ENCODE assay signal across 13 cellular contexts in genomic region chr16:89822188-89823086, GRCh38. TPM values are rescaled to one million over a fixed set of nuclear protein-coding genes. Genes with fewer than 3 reads are reported as not detected.
DNase-seq lines count a peak whose midpoint lies in the region; ATAC-seq and TF ChIP-seq lines count a peak whose summit lies in the region.
"Had no signal": no experiment of that assay in that cellular context is flagged by ENCODE, and none has a peak within 500 bp of the region (broad histone marks: within the 10 kb centered on the region; RNA-seq: fewer than 3 reads in every experiment).

No MANE protein-coding gene starts in this region.

- H3K36me3 ChIP-seq in GM23338 (ENCODE audit: insufficient read depth) (no peaks in the 10 kb centered on the region), neural progenitor cell (no peaks in the 10 kb centered on the region), left ventricle myocardium inferior (no peaks in the 10 kb centered on the region)

- H3K9me3 Mint-ChIP-seq in GM23338: peaks cover 14% of the 10 kb centered on the region; the same call in 2 of the 3 replicates
- H3K9me3 Mint-ChIP-seq in neural progenitor cell: peaks cover 12% of the 10 kb centered on the region
- H3K9me3 Mint-ChIP-seq: activated naive CD8-positive, alpha-beta T cell treated with anti-CD3 and anti-CD28 coated beads, Interleukin-2, amount 10 ng/mL, durations not matched to agents 7 days and 5 days had no signal

- H3K9me2 ChIP-seq in GM23338 (ENCODE audit: insufficient read depth): no peaks in the 10 kb centered on the region

- H3K4me3 Mint-ChIP-seq in GM23338 (no peak overlapping the region), neural progenitor cell (peak overlapping the region; percentile 21)
- H3K4me3 Mint-ChIP-seq: activated CD8-positive, alpha-beta memory T cell treated with anti-CD3 and anti-CD28 coated beads, Interleukin-2, amount 10 ng/mL, durations not matched to agents 7 days and 5 days; activated naive CD8-positive, alpha-beta T cell treated with anti-CD3 and anti-CD28 coated beads, Interleukin-2, amount 10 ng/mL, durations not matched to agents 7 days and 5 days had no signal

- intact Hi-C loops in left ventricle myocardium inferior (cut with micrococcal nuclease): no loop called here

- no peak overlapping the region for H3K9ac ChIP-seq in neural progenitor cell

- no peaks in the 10 kb centered on the region; the same call in 1 of the 2 replicates for H3K79me2 ChIP-seq in GM23338 (replicated peaks; ENCODE audit: insufficient read depth)
- no peaks in the 10 kb centered on the region for H3K79me2 ChIP-seq in neural progenitor cell (ENCODE audit: low read depth)

- H3K27ac ChIP-seq in GM23338 (ENCODE audit: low read depth) (no peak overlapping the region), neural progenitor cell (no peak overlapping the region), left ventricle myocardium inferior (replicated peaks) (no peak overlapping the region)
- H3K27ac ChIP-seq: coronary artery, testis had no signal

- H3K27me3 Mint-ChIP-seq in GM23338 (ENCODE audit: insufficient read depth, low read depth, poor library complexity): peaks cover 23% of the 10 kb centered on the region
- H3K27me3 Mint-ChIP-seq in neural progenitor cell (ENCODE audit: insufficient read depth, low read depth): peaks cover 8% of the 10 kb centered on the region

- H3K9me3 ChIP-seq in neural progenitor cell (ENCODE audit: low read depth): no peaks in the 10 kb centered on the region
- no peaks in the 10 kb centered on the region for H3K9me3 ChIP-seq in left ventricle myocardium inferior (replicated peaks)
- H3K9me3 ChIP-seq: testis had no signal

- peak overlapping the region; percentile 57; the same call in 1 of the 2 replicates for H3K4me2 ChIP-seq in GM23338
- peak overlapping the region; percentile 16 for H3K4me2 ChIP-seq in neural progenitor cell

- H3K36me3 Mint-ChIP-seq in GM23338 (ENCODE audit: low read depth) (peaks cover 26% of the 10 kb centered on the region), neural progenitor cell (peaks cover 9% of the 10 kb centered on the region)
- H3K36me3 Mint-ChIP-seq: activated CD8-positive, alpha-beta memory T cell treated with anti-CD3 and anti-CD28 coated beads, Interleukin-2, amount 10 ng/mL, durations not matched to agents 7 days and 5 days; activated naive CD8-positive, alpha-beta T cell treated with anti-CD3 and anti-CD28 coated beads, Interleukin-2, amount 10 ng/mL, durations not matched to agents 7 days and 5 days had no signal

- H3K27ac Mint-ChIP-seq in GM23338 (no peak overlapping the region), neural progenitor cell (peak overlapping the region; percentile 85)
- H3K27ac Mint-ChIP-seq: activated CD8-positive, alpha-beta memory T cell treated with anti-CD3 and anti-CD28 coated beads, Interleukin-2, amount 10 ng/mL, durations not matched to agents 7 days and 5 days; activated naive CD8-positive, alpha-beta T cell treated with anti-CD3 and anti-CD28 coated beads, Interleukin-2, amount 10 ng/mL, durations not matched to agents 7 days and 5 days had no signal

- H3K4me1 ChIP-seq in GM23338 (ENCODE audit: insufficient read depth): peaks cover 15% of the 10 kb centered on the region
- H3K4me1 ChIP-seq in neural progenitor cell: peaks cover 12% of the 10 kb centered on the region
- H3K4me1 ChIP-seq in left ventricle myocardium inferior: peaks cover 15% of the 10 kb centered on the region

- peaks cover 3% of the 10 kb centered on the region; the same call in 1 of the 2 replicates for H4K20me1 ChIP-seq in GM23338 (replicated peaks; ENCODE audit: insufficient read depth)
- H4K20me1 ChIP-seq in neural progenitor cell (ENCODE audit: low read depth): peaks cover 9% of the 10 kb centered on the region

- no peak overlapping the region for H3K4me3 ChIP-seq in GM23338
- H3K4me3 ChIP-seq in choroid plexus epithelial cell (ENCODE audit: low read depth, low read length): no peak overlapping the region
- H3K4me3 ChIP-seq in neural progenitor cell: no peak overlapping the region
- H3K4me3 ChIP-seq in left ventricle myocardium inferior: no peak overlapping the region
- H3K4me3 ChIP-seq: coronary artery, testis had no signal

- H2AFZ ChIP-seq in GM23338: no peak overlapping the region
- no peak overlapping the region for H2AFZ ChIP-seq in neural progenitor cell (replicated peaks)

- H3K4me1 Mint-ChIP-seq in GM23338: peaks cover 26% of the 10 kb centered on the region; the same call in 2 of the 3 replicates
- peaks cover 31% of the 10 kb centered on the region for H3K4me1 Mint-ChIP-seq in neural progenitor cell

- peaks cover 5% of the 10 kb centered on the region; the same call in 1 of the 2 replicates for H3F3A ChIP-seq in GM23338 (replicated peaks; ENCODE audit: low read depth)
- H3F3A ChIP-seq in neural progenitor cell (ENCODE audit: low read depth): peaks cover 14% of the 10 kb centered on the region

- DNase-seq in GM23338 (ENCODE audit: low spot score) (no peak), NCI-H2171 (lab: John Stamatoyannopoulos, UW) (peak; percentile 29), choroid plexus epithelial cell (ENCODE audit: low read depth) (peak; percentile 33), neural progenitor cell (ENCODE audit: low spot score) (peak; percentile 44), dedifferentiated amniotic fluid mesenchymal stem cell (ENCODE audit: extremely low spot score) (no peak), hypothalamus (lab: John Stamatoyannopoulos, UW) (no peak), left ventricle myocardium inferior (no peak)
- no peak for DNase-seq in stimulated activated naive CD4-positive, alpha-beta T cell (lab: John Stamatoyannopoulos, UW)
- DNase-seq: activated CD8-positive, alpha-beta memory T cell treated with anti-CD3 and anti-CD28 coated beads, Interleukin-2, amount 10 ng/mL, durations not matched to agents 7 days and 5 days; activated naive CD8-positive, alpha-beta T cell treated with anti-CD3 and anti-CD28 coated beads, Interleukin-2, amount 10 ng/mL, durations not matched to agents 7 days and 5 days; NCI-H187 treated with DMSO at 0.1 percent for 48 hours; testis had no signal

- TF ChIP-seq CTCF in GM23338 (conservative IDR thresholded peaks at IDR 0.05; ENCODE audit: low read depth in 2 of 2) (no peak), choroid plexus epithelial cell (conservative IDR thresholded peaks at IDR 0.05; ENCODE audit: low read depth, low read length) (no peak), neural progenitor cell (IDR thresholded peaks at IDR 0.05) (no peak), left ventricle myocardium inferior (IDR thresholded peaks at IDR 0.05; ENCODE audit: borderline replicate concordance) (no peak)

- ATAC-seq in GM23338: peak; percentile 13
- ATAC-seq: activated CD8-positive, alpha-beta memory T cell treated with anti-CD3 and anti-CD28 coated beads, Interleukin-2, amount 10 ng/mL, durations not matched to agents 7 days and 5 days had no signal

- H3K27me3 ChIP-seq in GM23338 (ENCODE audit: insufficient read depth): no peaks in the 10 kb centered on the region
- H3K27me3 ChIP-seq in neural progenitor cell: no peaks in the 10 kb centered on the region
- no peaks in the 10 kb centered on the region for H3K27me3 ChIP-seq in left ventricle myocardium inferior (ENCODE audit: low read depth)
- H3K27me3 ChIP-seq: testis had no signal

RNA-seq across cellular contexts. Expression of gene SPIRE2, which starts 5.8 kb away (rescaled TPM):
- 10.1 and 15.2 TPM in 2 replicates for total RNA-seq in GM23338 (2014; rRNA removed; shearing (Covaris generic))
- polyA plus RNA-seq in GM23338 (2016; fragmentation: Nextera tagmentation; extraction: Ambion mirVana): 5.0 and 6.5 TPM in 2 replicates
- total RNA-seq in neural progenitor cell (ENCODE audit: low replicate concordance) (6.5 and 9.0 TPM in 2 replicates), left ventricle myocardium inferior (1.2 TPM)

RNA-seq across cellular contexts. Expression of gene FANCA, which starts 6.0 kb away (rescaled TPM):
- 75.9 and 89.9 TPM in 2 replicates for total RNA-seq in GM23338 (2014; rRNA removed; shearing (Covaris generic))
- polyA plus RNA-seq in GM23338 (2016; fragmentation: Nextera tagmentation; extraction: Ambion mirVana): 36.4 and 42.3 TPM in 2 replicates
- 34.6 and 43.0 TPM in 2 replicates for total RNA-seq in neural progenitor cell (ENCODE audit: low replicate concordance)
- total RNA-seq in left ventricle myocardium inferior: 2.4 TPM

RNA-seq across cellular contexts. Expression of gene TCF25, which starts 51.0 kb away (rescaled TPM):
- 95.4 and 96.4 TPM in 2 replicates for total RNA-seq in GM23338 (2014; rRNA removed; shearing (Covaris generic))
- polyA plus RNA-seq in GM23338 (2016; fragmentation: Nextera tagmentation; extraction: Ambion mirVana): 143 and 149 TPM in 2 replicates
- total RNA-seq in neural progenitor cell (ENCODE audit: low replicate concordance) (95.6 and 127 TPM in 2 replicates), left ventricle myocardium inferior (82.6 TPM)

Comparison
In these comparisons a context has a peak if more than half of its experiments do, and no peak if none do; other contexts are left out.
1. DNase-seq: peak in NCI-H2171 (single experiment), choroid plexus epithelial cell (single experiment) and neural progenitor cell (single experiment); none in GM23338 (single experiment), dedifferentiated amniotic fluid mesenchymal stem cell (single experiment), hypothalamus (0 of 51), stimulated activated naive CD4-positive, alpha-beta T cell (0 of 6) and left ventricle myocardium inferior (single experiment).
2. RNA of gene FANCA, which starts 6.0 kb away (total RNA-seq): 75.9 to 89.9 TPM in GM23338 and 34.6 to 43.0 TPM in neural progenitor cell; 2.4 TPM in left ventricle myocardium inferior (single experiment); every median in the first group is over 10 times any median in the second.